31 cellular contexts compared by ENCODE assay signal in the genomic region with DNA sequence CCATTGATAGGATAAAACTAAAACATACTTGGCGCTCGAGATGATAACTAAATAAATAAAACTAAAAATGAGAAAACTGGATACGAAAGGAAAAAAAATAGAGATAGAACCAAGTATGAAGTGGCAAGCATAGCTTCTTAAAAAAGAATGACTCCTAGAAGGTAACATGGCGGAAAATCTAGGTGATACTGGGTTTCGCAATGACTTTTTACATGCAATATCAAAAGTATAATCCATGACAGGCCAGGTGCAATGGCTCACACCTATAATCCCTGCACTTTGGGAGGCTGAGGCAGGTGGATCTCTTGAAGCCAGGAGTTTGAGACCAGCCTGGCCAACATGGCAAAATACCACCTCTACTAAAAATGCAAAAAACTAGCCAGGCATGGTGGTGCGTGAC.
"Had no signal": no experiment of that assay in that cellular context is flagged by ENCODE, and none has a peak within 500 bp of the region (broad histone marks: within the 10 kb centered on the region; RNA-seq: fewer than 3 reads in every experiment).

No MANE protein-coding gene starts in this region.

- H3K27me3 Mint-ChIP-seq: progenitor cell of endocrine pancreas; stimulated activated memory B cell treated with anti-CD40 and anti-IgM and Interleukin-4, amounts not matched to agents 10 μg/mL and 1 μg/mL and 100 μg/mL, for 72 hours; stimulated activated naive CD8-positive, alpha-beta T cell treated with anti-CD3 and anti-CD28 coated beads, Interleukin-15, amount 100 ng/mL, for 72 hours; type B pancreatic cell had no signal

- ATAC-seq: natural killer cell; psoas muscle; right cardiac atrium; sciatic nerve; stimulated activated memory B cell treated with anti-CD40 and anti-IgM and Interleukin-4, amounts not matched to agents 10 μg/mL and 1 μg/mL and 100 μg/mL, for 72 hours; stimulated activated naive CD8-positive, alpha-beta T cell treated with anti-CD3 and anti-CD28 coated beads, Interleukin-15, amount 100 ng/mL, for 72 hours; stimulated activated naive CD8-positive, alpha-beta T cell treated with anti-CD3 and anti-CD28 coated beads, Interleukin-15, Interleukin-2, amounts not matched to agents 100 U/mL and 50 U/mL, for 24 hours; upper lobe of right lung had no signal

- H3K27me3 ChIP-seq: neural progenitor cell, ovary, spleen, suprapubic skin, testis, tibial artery, transverse colon, upper lobe of right lung, uterus had no signal

- H3K4me1 Mint-ChIP-seq: neural progenitor cell had no signal

- H3K4me1 ChIP-seq: parathyroid adenoma, suprapubic skin, testis, transverse colon, upper lobe of right lung, uterus had no signal

- DNase-seq: natural killer cell; occipital lobe; ovary; posterior cingulate gyrus; psoas muscle; right cardiac atrium; spleen; stimulated activated CD4-positive, alpha-beta T cell treated with anti-CD3 and anti-CD28 coated beads, Interleukin-12 subunit alpha, Interleukin-12 subunit beta, amount 100 ng/mL, for 4 hours; stimulated activated CD4-positive, alpha-beta T cell treated with anti-CD3 and anti-CD28 coated beads, Interleukin-1b, Interleukin-23, amount 100 ng/mL, for 48 hours; stimulated activated CD4-positive, alpha-beta T cell treated with anti-CD3 and anti-CD28 coated beads, Interleukin-4, amount 100 ng/mL, for 1 hour; stimulated activated CD4-positive, alpha-beta T cell treated with anti-CD3 and anti-CD28 coated beads, Interleukin-4, amount 100 ng/mL, for 4 hours; stimulated activated CD8-positive, alpha-beta memory T cell treated with anti-CD3 and anti-CD28 coated beads, Interleukin-4, amount 100 ng/mL, for 48 hours; stimulated activated naive CD4-positive, alpha-beta T cell; stimulated activated naive CD8-positive, alpha-beta T cell treated with anti-CD3 and anti-CD28 coated beads, Interleukin-15, amount 100 ng/mL, for 72 hours; stimulated activated naive CD8-positive, alpha-beta T cell treated with anti-CD3 and anti-CD28 coated beads, Interleukin-15, Interleukin-2, amounts not matched to agents 100 U/mL and 50 U/mL, for 24 hours; substantia nigra; testis; tibial artery; transverse colon; upper lobe of right lung; uterus had no signal

- H3K27ac ChIP-seq: neural progenitor cell, ovary, parathyroid adenoma, psoas muscle, skin epidermis, spleen, suprapubic skin, testis, tibial artery, transverse colon, upper lobe of right lung, uterus had no signal

- H2AFZ ChIP-seq: neural progenitor cell, parathyroid adenoma had no signal

- H3K79me2 ChIP-seq: parathyroid adenoma had no signal

- H3K9me3 ChIP-seq: ovary, psoas muscle, spleen, suprapubic skin, testis, tibial artery, transverse colon, upper lobe of right lung, uterus had no signal

- H3K27ac Mint-ChIP-seq: natural killer cell; nephron; neural progenitor cell; progenitor cell of endocrine pancreas; stimulated activated memory B cell treated with anti-CD40 and anti-IgM and Interleukin-4, amounts not matched to agents 10 μg/mL and 1 μg/mL and 100 μg/mL, for 72 hours; type B pancreatic cell had no signal

- H3K9ac ChIP-seq: neural progenitor cell, parathyroid adenoma had no signal

- H3K36me3 Mint-ChIP-seq: natural killer cell had no signal

- H3K9me3 Mint-ChIP-seq: natural killer cell had no signal

- H3K4me3 ChIP-seq: neural progenitor cell, ovary, psoas muscle, skin epidermis, smooth muscle cell, spleen, suprapubic skin, testis, tibial artery, transverse colon, upper lobe of right lung, uterus had no signal

- H3K36me3 ChIP-seq: neural progenitor cell, ovary, suprapubic skin, transverse colon, upper lobe of right lung, uterus had no signal

- H3K4me3 Mint-ChIP-seq: natural killer cell; nephron; neural progenitor cell; stimulated activated memory B cell treated with anti-CD40 and anti-IgM and Interleukin-4, amounts not matched to agents 10 μg/mL and 1 μg/mL and 100 μg/mL, for 72 hours; stimulated activated naive CD8-positive, alpha-beta T cell treated with anti-CD3 and anti-CD28 coated beads, Interleukin-15, amount 100 ng/mL, for 72 hours; type B pancreatic cell had no signal

- H3K4me2 ChIP-seq: neural progenitor cell, smooth muscle cell had no signal
